In genomic region chr21:38244885-38245869, GRCh38 we compare ENCODE assay signal across 8 cellular contexts. TPM values are rescaled to one million over a fixed set of nuclear protein-coding genes. Genes with fewer than 3 reads are reported as not detected.
DNase-seq lines count a peak whose midpoint lies in the region; ATAC-seq lines count a peak whose summit lies in the region.

No MANE protein-coding gene starts in this region.

- intact Hi-C loops in Right ventricle myocardium superior (cut with DNase I) (no loop called here), left cardiac atrium (cut with DNase I) (no loop called here)

- ATAC-seq in GM19023 (IDR thresholded peaks at IDR 0.05; ENCODE audit: unreplicated experiment) (peak; percentile 75), HG03135 (IDR thresholded peaks at IDR 0.05; ENCODE audit: unreplicated experiment) (peak; percentile 83), Right ventricle myocardium superior (ENCODE audit: poor library complexity) (no peak), left cardiac atrium (no peak)

- DNase-seq in activated CD4-positive, CD25-positive, alpha-beta regulatory T cell treated with anti-CD3 and anti-CD28 coated beads, Interleukin-2, amount 50 U/mL, for 72 hours: peak; percentile 31
- peak; percentile 36 for DNase-seq in effector CD4-positive, alpha-beta T cell
- peak; percentile 28 for DNase-seq in stimulated activated CD8-positive, alpha-beta memory T cell treated with anti-CD3 and anti-CD28 coated beads, Interleukin-12 subunit alpha, Interleukin-12 subunit beta, amount 100 ng/mL, for 4 hours (ENCODE audit: low read depth)
- no peak for DNase-seq in Right ventricle myocardium superior
- DNase-seq in AML-193 (lab: John Stamatoyannopoulos, UW): no peak
- DNase-seq in left cardiac atrium: no peak

RNA-seq across cellular contexts. Expression of gene KCNJ15, which starts 11.6 kb away (rescaled TPM):
- 0.83 TPM for total RNA-seq in Right ventricle myocardium superior
- total RNA-seq in left cardiac atrium: 1 to 10 TPM; 1.3 to 2.6 TPM

Comparison
In these comparisons a context has a peak if more than half of its experiments do, and no peak if none do; other contexts are left out.
1. ATAC-seq: peak in GM19023 (single experiment) and HG03135 (single experiment); none in Right ventricle myocardium superior (single experiment) and left cardiac atrium (0 of 2).
2. DNase-seq: peak in activated CD4-positive, CD25-positive, alpha-beta regulatory T cell treated with anti-CD3 and anti-CD28 coated beads, Interleukin-2, amount 50 U/mL, for 72 hours (single experiment), effector CD4-positive, alpha-beta T cell (single experiment) and stimulated activated CD8-positive, alpha-beta memory T cell treated with anti-CD3 and anti-CD28 coated beads, Interleukin-12 subunit alpha, Interleukin-12 subunit beta, amount 100 ng/mL, for 4 hours (single experiment); none in Right ventricle myocardium superior (single experiment), AML-193 (0 of 2) and left cardiac atrium (single experiment).